ENCODE assay signal across 8 cellular contexts in the genomic region with DNA sequence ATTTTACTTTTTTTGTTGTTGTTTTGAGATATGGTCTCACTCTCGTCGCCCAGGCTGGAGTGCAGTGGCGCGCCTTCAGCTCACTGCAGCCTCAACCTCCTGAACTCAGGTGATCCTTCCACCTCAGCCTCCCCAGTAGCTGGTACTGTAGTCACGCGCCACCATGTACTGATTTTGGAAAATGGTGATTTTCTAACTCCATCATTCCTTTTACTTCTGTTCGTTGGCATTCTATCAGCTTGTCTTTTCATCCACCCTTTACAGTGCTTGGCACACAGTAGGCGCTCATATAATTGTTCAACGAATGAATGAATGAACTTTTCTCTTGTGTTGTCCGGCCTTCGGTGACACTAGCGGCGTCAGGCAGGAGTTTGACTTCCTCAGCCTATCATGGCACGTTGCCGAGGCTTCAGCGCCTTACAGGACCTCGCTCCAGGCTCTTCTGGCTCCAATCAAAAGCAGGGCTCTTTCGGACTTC. TPM values are rescaled to one million over a fixed set of nuclear protein-coding genes. Genes with fewer than 3 reads are reported as not detected.
DNase-seq lines count a peak whose midpoint lies in the region; ATAC-seq lines count a peak whose summit lies in the region.

No MANE protein-coding gene starts in this region.

- POLR2A ChIA-PET in activated CD4-positive, alpha-beta memory T cell treated with anti-CD3 and anti-CD28 coated beads, Interleukin-2, amount 10 ng/mL, durations not matched to agents 7 days and 5 days (lab: Charles Lee): interaction anchor here (0.6 to 11.4 kb wide), 22 partner anchors 8 to 461 kb away, joined by 3 to 262 read pairs (median 8); a partner anchor contains a TSS

- no peak overlapping the region for H3K27ac ChIP-seq in iPS DF 6.9 (ENCODE audit: low read length)

- H3K36me3 Mint-ChIP-seq in activated CD4-positive, alpha-beta memory T cell treated with anti-CD3 and anti-CD28 coated beads, Interleukin-2, amount 10 ng/mL, durations not matched to agents 7 days and 5 days (ENCODE audit: low read depth): peaks cover 37% of the 10 kb centered on the region
- peaks cover 54% of the 10 kb centered on the region for H3K36me3 Mint-ChIP-seq in stimulated activated effector memory CD8-positive, alpha-beta T cell treated with anti-CD3 and anti-CD28 coated beads, Interleukin-12 subunit alpha, Interleukin-12 subunit beta, amount 100 ng/mL, for 72 hours

- peaks cover 46% of the 10 kb centered on the region for H3K4me1 Mint-ChIP-seq in activated CD4-positive, alpha-beta memory T cell treated with anti-CD3 and anti-CD28 coated beads, Interleukin-2, amount 10 ng/mL, durations not matched to agents 7 days and 5 days
- peaks cover 43% of the 10 kb centered on the region for H3K4me1 Mint-ChIP-seq in stimulated activated effector memory CD8-positive, alpha-beta T cell treated with anti-CD3 and anti-CD28 coated beads, Interleukin-12 subunit alpha, Interleukin-12 subunit beta, amount 100 ng/mL, for 72 hours

- no peaks in the 10 kb centered on the region for H3K27me3 Mint-ChIP-seq in activated CD4-positive, alpha-beta memory T cell treated with anti-CD3 and anti-CD28 coated beads, Interleukin-2, amount 10 ng/mL, durations not matched to agents 7 days and 5 days

- H3K4me1 ChIP-seq in iPS DF 6.9 (ENCODE audit: control insufficient read depth, insufficient read depth, low read length): peaks cover 1% of the 10 kb centered on the region; the same call in 1 of the 2 replicates

- peak overlapping the region; percentile 100 for H3K27ac Mint-ChIP-seq in activated CD4-positive, alpha-beta memory T cell treated with anti-CD3 and anti-CD28 coated beads, Interleukin-2, amount 10 ng/mL, durations not matched to agents 7 days and 5 days
- H3K27ac Mint-ChIP-seq in stimulated activated effector memory CD8-positive, alpha-beta T cell treated with anti-CD3 and anti-CD28 coated beads, Interleukin-12 subunit alpha, Interleukin-12 subunit beta, amount 100 ng/mL, for 72 hours: peak overlapping the region; percentile 100

- no peaks in the 10 kb centered on the region for H3K27me3 ChIP-seq in iPS DF 6.9 (ENCODE audit: control insufficient read depth, insufficient read depth, low read length)

- WGBS in iPS DF 6.9 (ENCODE audit: insufficient coverage, insufficient read length): no CpG with 5 or more reads among the region's 18 CpGs

- no peaks in the 10 kb centered on the region for H3K9me3 Mint-ChIP-seq in activated CD4-positive, alpha-beta memory T cell treated with anti-CD3 and anti-CD28 coated beads, Interleukin-2, amount 10 ng/mL, durations not matched to agents 7 days and 5 days
- H3K9me3 Mint-ChIP-seq in stimulated activated effector memory CD8-positive, alpha-beta T cell treated with anti-CD3 and anti-CD28 coated beads, Interleukin-12 subunit alpha, Interleukin-12 subunit beta, amount 100 ng/mL, for 72 hours: no peaks in the 10 kb centered on the region

- DNase-seq in NCI-H1436 treated with DMSO at 0.1 percent for 48 hours (lab: John Stamatoyannopoulos, UW): peak; percentile 96
- no peak for DNase-seq in NCI-H1436 (lab: John Stamatoyannopoulos, UW)
- DNase-seq in activated CD4-positive, alpha-beta memory T cell treated with anti-CD3 and anti-CD28 coated beads, Interleukin-2, amount 10 ng/mL, durations not matched to agents 7 days and 5 days: no peak
- no peak for DNase-seq in iPS DF 6.9 (ENCODE audit: low read depth, low spot score)
- no peak for DNase-seq in stimulated activated effector memory CD8-positive, alpha-beta T cell treated with anti-CD3 and anti-CD28 coated beads, Interleukin-12 subunit alpha, Interleukin-12 subunit beta, amount 100 ng/mL, for 72 hours (ENCODE audit: low spot score in 2 of 2)
- no peak for DNase-seq in pons (ENCODE audit: low spot score)
- no peak for DNase-seq in AG08396 (ENCODE audit: low spot score)
- no peak for DNase-seq in effector CD4-positive, alpha-beta T cell

- H3K9me3 ChIP-seq in iPS DF 6.9 (ENCODE audit: control insufficient read depth, insufficient read depth, low read length): no peaks in the 10 kb centered on the region

- H3K4me3 ChIP-seq in iPS DF 6.9 (ENCODE audit: low read length): peak overlapping the region; percentile 13; the same call in 1 of the 2 replicates

- H3K36me3 ChIP-seq in iPS DF 6.9 (ENCODE audit: control insufficient read depth, insufficient read depth, low read length): no peaks in the 10 kb centered on the region

- CTCF ChIA-PET in activated CD4-positive, alpha-beta memory T cell treated with anti-CD3 and anti-CD28 coated beads, Interleukin-2, amount 10 ng/mL, durations not matched to agents 7 days and 5 days (lab: Charles Lee): interaction anchor here (1.1 to 7.2 kb wide), 5 partner anchors 10 to 374 kb away, joined by 3 to 100 read pairs (median 5); a partner anchor contains a TSS

- H3K4me3 Mint-ChIP-seq in activated CD4-positive, alpha-beta memory T cell treated with anti-CD3 and anti-CD28 coated beads, Interleukin-2, amount 10 ng/mL, durations not matched to agents 7 days and 5 days: peak overlapping the region; percentile 99
- peak overlapping the region; percentile 99 for H3K4me3 Mint-ChIP-seq in stimulated activated effector memory CD8-positive, alpha-beta T cell treated with anti-CD3 and anti-CD28 coated beads, Interleukin-12 subunit alpha, Interleukin-12 subunit beta, amount 100 ng/mL, for 72 hours

- no peak for ATAC-seq in stimulated activated effector memory CD8-positive, alpha-beta T cell treated with anti-CD3 and anti-CD28 coated beads, Interleukin-12 subunit alpha, Interleukin-12 subunit beta, amount 100 ng/mL, for 72 hours

RNA-seq across cellular contexts. Expression of a gene that starts 0.4 kb away (rescaled TPM):
- total RNA-seq in activated CD4-positive, alpha-beta memory T cell treated with anti-CD3 and anti-CD28 coated beads, Interleukin-2, amount 10 ng/mL, durations not matched to agents 7 days and 5 days: 100 to 1,000 TPM; 264 to 277 TPM

RNA-seq across cellular contexts. Expression of a gene that starts 19.3 kb away (rescaled TPM):
- total RNA-seq in activated CD4-positive, alpha-beta memory T cell treated with anti-CD3 and anti-CD28 coated beads, Interleukin-2, amount 10 ng/mL, durations not matched to agents 7 days and 5 days: 100 to 1,000 TPM; 188 to 193 TPM

RNA-seq across cellular contexts. Expression of a gene that starts 50.3 kb away (rescaled TPM):
- total RNA-seq in activated CD4-positive, alpha-beta memory T cell treated with anti-CD3 and anti-CD28 coated beads, Interleukin-2, amount 10 ng/mL, durations not matched to agents 7 days and 5 days: 10 to 100 TPM; 46.5 to 55.4 TPM
